ENCODE assay signal across 1 cellular context in the genomic region with DNA sequence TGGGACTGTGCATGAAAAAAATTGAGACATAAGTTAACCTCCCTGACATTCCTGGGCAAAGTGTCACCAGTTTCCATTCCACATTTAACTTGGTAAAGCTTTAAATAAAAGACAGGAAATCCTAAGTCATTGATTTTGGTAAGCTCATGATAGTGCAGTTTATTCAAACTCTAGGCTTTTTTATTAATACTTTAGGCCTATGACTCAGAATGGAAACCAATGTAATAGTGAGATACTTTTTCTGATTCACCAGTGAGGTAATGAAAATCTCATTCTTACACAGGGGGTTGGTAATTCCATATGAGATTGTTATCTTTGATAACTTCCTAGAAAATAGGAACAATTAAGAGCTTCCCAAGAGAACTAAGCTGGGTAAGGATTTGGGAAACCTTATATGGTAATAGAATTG.
TF ChIP-seq lines count a peak whose summit lies in the region.

No MANE protein-coding gene starts in this region.

TF ChIP-seq in IMR-90, 13 proteins besides CTCF, POLR2A, EP300 and RAD21 (continued from another document):
- TF ChIP-seq ELK1 (IDR thresholded peaks at IDR 0.05; ENCODE audit: borderline replicate concordance, low read depth, low read length) (no peak), FOS (IDR thresholded peaks at IDR 0.05; ENCODE audit: low read depth, low read length) (peak; percentile 65)
